8 cellular contexts compared by ENCODE assay signal in the genomic region with DNA sequence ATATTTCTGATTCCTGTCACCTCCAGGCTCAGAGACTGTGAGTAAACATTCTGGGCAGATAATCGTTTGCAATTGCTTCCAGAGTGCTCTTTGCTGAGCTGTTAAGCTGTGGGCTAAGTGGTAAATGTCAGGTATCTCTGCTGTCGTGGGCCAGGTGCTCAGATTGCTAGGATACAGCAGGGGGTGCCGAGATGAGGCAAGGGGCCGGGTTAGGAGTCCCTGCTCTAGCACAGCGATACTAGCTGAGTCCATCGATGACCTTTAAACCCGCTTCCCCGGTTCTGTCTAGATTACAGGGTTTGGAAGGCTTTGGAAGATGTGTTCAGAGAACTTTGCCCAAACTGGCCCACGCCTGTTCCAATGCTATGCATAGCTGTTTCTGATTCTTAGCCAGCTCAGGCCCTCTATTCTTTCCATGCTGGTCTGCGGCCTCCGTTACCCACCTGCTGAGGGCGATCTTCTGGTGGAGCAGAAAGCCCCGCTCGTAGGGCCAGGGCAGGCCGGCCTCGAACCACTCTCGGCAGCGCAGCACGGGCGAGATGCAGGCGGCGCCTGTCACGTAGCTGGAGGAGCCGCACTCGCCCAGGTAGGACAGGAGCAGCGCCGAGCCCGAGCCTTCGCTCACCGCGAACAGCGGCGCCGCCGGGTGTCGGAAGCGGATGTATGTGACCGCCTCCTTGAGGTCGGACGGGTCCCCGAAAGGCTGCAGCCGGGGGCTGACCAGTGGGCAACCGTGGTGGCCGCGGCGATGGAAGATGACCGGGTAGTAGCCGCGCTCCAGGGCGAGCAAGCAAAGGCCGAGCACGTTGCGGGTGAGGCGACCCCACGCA. TPM values are rescaled to one million over a fixed set of nuclear protein-coding genes. Genes with fewer than 3 reads are reported as not detected.
DNase-seq lines count a peak whose midpoint lies in the region; ATAC-seq and TF ChIP-seq lines count a peak whose summit lies in the region.

No MANE protein-coding gene starts in this region.

- DNase-seq in AG09309 (ENCODE audit: low read depth) (no peak), NCI-H345 (lab: John Stamatoyannopoulos, UW) (peak; percentile 72), activated T-cell treated with anti-CD3 and anti-CD28 coated beads for 4 hours (peak; percentile 30), fibroblast of the aortic adventitia (ENCODE audit: low read depth) (no peak), omental fat pad (ENCODE audit: low spot score) (peak; percentile 23), medulla oblongata (ENCODE audit: extremely low spot score) (no peak)

- peak; percentile 1 for TF ChIP-seq CTCF in AG09309 (IDR thresholded peaks at IDR 0.05; ENCODE audit: control insufficient read depth, insufficient read depth, low read depth, low read length, missing control alignments)
- no peak for TF ChIP-seq CTCF in fibroblast of the aortic adventitia (IDR thresholded peaks at IDR 0.05; ENCODE audit: insufficient read depth, low read length)
- no peak for TF ChIP-seq CTCF in omental fat pad (IDR thresholded peaks at IDR 0.05)

- ATAC-seq in GM21528 (IDR thresholded peaks at IDR 0.05; ENCODE audit: low FRiP score, unreplicated experiment) (peak; percentile 8), omental fat pad (ENCODE audit: low FRiP score) (no peak), GM21786 (IDR thresholded peaks at IDR 0.05; ENCODE audit: unreplicated experiment) (no peak)

- H3K4me3 ChIP-seq in AG09309 (ENCODE audit: control insufficient read depth, low read depth, low read length) = peak overlapping the region; percentile 48
- H3K4me3 ChIP-seq in fibroblast of the aortic adventitia (ENCODE audit: low read depth, low read length) = peak overlapping the region; percentile 76

RNA-seq across cellular contexts. Expression of a gene that starts 1.0 kb away (rescaled TPM):
- total RNA-seq in fibroblast of the aortic adventitia (ENCODE audit: low replicate concordance) (5.5 and 15.3 TPM in 2 replicates), omental fat pad (10 to 100 TPM; 21.6 to 55.2 (median 25.2) TPM)

RNA-seq across cellular contexts. Expression of a gene that starts 2.6 kb away (rescaled TPM):
- total RNA-seq in fibroblast of the aortic adventitia (ENCODE audit: low replicate concordance) = 24.9 and 41.8 TPM in 2 replicates
- total RNA-seq in omental fat pad = 100 to 1,000 TPM in 1 of 4 donors, 10 to 100 TPM in 3; 65.0 to 122 (median 72.6) TPM

RNA-seq across cellular contexts. Expression of a gene that starts 23.6 kb away (rescaled TPM):
- total RNA-seq in fibroblast of the aortic adventitia (ENCODE audit: low replicate concordance) (22.0 and 38.6 TPM in 2 replicates), omental fat pad (10 to 100 TPM; 24.4 to 73.6 (median 37.3) TPM)

RNA-seq across cellular contexts. Expression of a gene that starts 27.1 kb away (rescaled TPM):
- 7.4 and 14.0 TPM in 2 replicates for total RNA-seq in fibroblast of the aortic adventitia (ENCODE audit: low replicate concordance)
- 10 to 100 TPM in 3 of 4 donors, 1 to 10 TPM in 1; 9.2 to 18.3 (median 13.2) TPM for total RNA-seq in omental fat pad

RNA-seq across cellular contexts. Expression of a gene that starts 56.9 kb away (rescaled TPM):
- total RNA-seq in fibroblast of the aortic adventitia (ENCODE audit: low replicate concordance) = 5.5 and 8.3 TPM in 2 replicates
- total RNA-seq in omental fat pad = 10 to 100 TPM; 10.7 to 45.9 (median 14.1) TPM

Comparison
In these comparisons a context has a peak if more than half of its experiments do, and no peak if none do; other contexts are left out.
1. DNase-seq: peak in NCI-H345 (single experiment), activated T-cell treated with anti-CD3 and anti-CD28 coated beads for 4 hours (single experiment) and omental fat pad (single experiment); none in AG09309 (single experiment), fibroblast of the aortic adventitia (single experiment) and medulla oblongata (single experiment).